In the genomic region with DNA sequence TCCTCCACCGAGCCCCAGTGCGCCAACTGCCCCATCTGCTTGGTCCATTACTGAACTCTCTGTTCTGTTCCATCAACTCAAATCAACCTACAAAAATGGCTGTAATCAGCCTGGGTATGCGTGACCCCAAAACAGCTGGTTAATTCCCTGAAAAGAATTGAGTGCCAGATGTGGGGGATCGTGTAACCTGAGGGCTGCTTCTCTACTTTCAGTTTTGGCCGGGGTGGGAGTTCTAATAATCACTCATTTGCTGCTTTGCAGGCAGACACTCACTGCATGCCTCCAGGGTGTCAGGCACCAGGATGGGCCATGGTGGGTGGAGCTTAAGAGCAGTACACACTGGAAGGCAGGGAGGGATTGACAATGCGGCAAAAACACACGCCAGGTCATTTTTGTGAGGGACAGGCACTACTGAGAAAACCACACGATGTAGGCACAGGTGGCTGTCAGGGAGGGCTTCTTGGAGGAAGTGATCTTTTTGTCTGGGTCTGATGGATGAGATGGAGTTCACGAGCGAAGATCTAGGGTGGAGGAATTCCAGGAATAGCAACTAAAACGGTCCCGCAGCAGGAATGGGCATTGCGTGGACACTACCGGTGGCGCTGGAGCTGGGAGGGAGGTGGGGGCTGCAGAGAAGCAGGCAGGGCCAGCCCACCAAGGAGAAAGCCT, we compare ENCODE assay signal across 25 cellular contexts. TPM values are rescaled to one million over a fixed set of nuclear protein-coding genes. Genes with fewer than 3 reads are reported as not detected.
"Had no signal": no experiment of that assay in that cellular context is flagged by ENCODE, and none has a peak within 500 bp of the region (broad histone marks: within the 10 kb centered on the region; RNA-seq: fewer than 3 reads in every experiment).

No MANE protein-coding gene starts in this region.

- H3K4me1 ChIP-seq: Peyer's patch had no signal

- H3K9me3 ChIP-seq: Peyer's patch had no signal

- H3K4me3 Mint-ChIP-seq: activated CD4-positive, alpha-beta memory T cell treated with anti-CD3 and anti-CD28 coated beads, Interleukin-2, amount 10 ng/mL, durations not matched to agents 7 days and 5 days; activated CD4-positive, alpha-beta T cell treated with anti-CD3 and anti-CD28 coated beads for 36 hours; activated naive CD8-positive, alpha-beta T cell; activated T-cell treated with anti-CD3 and anti-CD28 coated beads, Interleukin-2, amount 50 U/mL, for 72 hours; T-helper 2 cell treated with Interferon-gamma antibody and Interleukin-4, amounts not matched to agents 5 μg/mL and 100 μg/mL, for 36 hours had no signal

- H3K4me3 ChIP-seq: Peyer's patch had no signal

- H3K27ac ChIP-seq: Peyer's patch, WERI-Rb-1 had no signal

- ATAC-seq: activated CD4-positive, alpha-beta T cell treated with anti-CD3 and anti-CD28 coated beads for 36 hours; activated T-cell treated with anti-CD3 and anti-CD28 coated beads, Interleukin-2, amount 50 U/mL, for 72 hours had no signal

- H3K36me3 Mint-ChIP-seq: activated naive CD8-positive, alpha-beta T cell had no signal

- H3K36me3 ChIP-seq: Peyer's patch, WERI-Rb-1 had no signal

- H3K9me3 Mint-ChIP-seq: activated CD4-positive, alpha-beta memory T cell treated with anti-CD3 and anti-CD28 coated beads, Interleukin-2, amount 10 ng/mL, durations not matched to agents 7 days and 5 days; activated T-cell treated with anti-CD3 and anti-CD28 coated beads, Interleukin-2, amount 50 U/mL, for 72 hours; activated T-helper 2 cell treated with anti-CD3 and anti-CD28 coated beads, Interferon-gamma antibody, Interleukin-2, Interleukin-4, amounts not matched to agents 10 μg/mL and 5 μg/mL and 100 μg/mL, durations not matched to agents 14 hours and 24 hours and 36 hours; T-helper 2 cell treated with Interferon-gamma antibody and Interleukin-4, amounts not matched to agents 5 μg/mL and 100 μg/mL, for 36 hours had no signal

- H3K4me1 Mint-ChIP-seq: activated CD4-positive, alpha-beta memory T cell treated with anti-CD3 and anti-CD28 coated beads, Interleukin-2, amount 10 ng/mL, durations not matched to agents 7 days and 5 days; activated CD4-positive, alpha-beta T cell treated with anti-CD3 and anti-CD28 coated beads for 36 hours had no signal

- H3K27me3 ChIP-seq: Peyer's patch had no signal

- DNase-seq: activated CD4-positive, alpha-beta memory T cell treated with anti-CD3 and anti-CD28 coated beads, Interleukin-2, amount 10 ng/mL, durations not matched to agents 7 days and 5 days; activated CD4-positive, alpha-beta T cell treated with anti-CD3 and anti-CD28 coated beads for 36 hours; activated CD4-positive, alpha-beta T cell treated with anti-CD3 and anti-CD28 coated beads, Interleukin-2, amount 50 U/mL, for 1 hour; activated gamma-delta T cell treated with Interleukin-2 at 50 U/mL for 16 hours; activated T-cell treated with anti-CD3 and anti-CD28 coated beads, Interleukin-2, amount 50 U/mL, for 72 hours; cerebellar nuclear complex; KG1; NCI-H1092 treated with DMSO at 0.1 percent for 48 hours; NCI-H1417 treated with DMSO at 0.1 percent for 48 hours; NCI-H1694 treated with DMSO at 0.1 percent for 48 hours; NCI-H2029 treated with DMSO at 0.1 percent for 48 hours; NCI-H510A; NCI-H526 treated with DMSO at 0.1 percent for 48 hours; Peyer's patch; T-helper 1 cell; WERI-Rb-1 had no signal

- H3K27me3 Mint-ChIP-seq: activated CD4-positive, alpha-beta memory T cell treated with anti-CD3 and anti-CD28 coated beads, Interleukin-2, amount 10 ng/mL, durations not matched to agents 7 days and 5 days had no signal

- H3K27ac Mint-ChIP-seq: activated CD4-positive, alpha-beta memory T cell treated with anti-CD3 and anti-CD28 coated beads, Interleukin-2, amount 10 ng/mL, durations not matched to agents 7 days and 5 days; activated CD4-positive, alpha-beta T cell treated with anti-CD3 and anti-CD28 coated beads for 36 hours; activated naive CD8-positive, alpha-beta T cell; activated T-cell treated with anti-CD3 and anti-CD28 coated beads, Interleukin-2, amount 50 U/mL, for 72 hours; activated T-helper 2 cell treated with anti-CD3 and anti-CD28 coated beads, Interferon-gamma antibody, Interleukin-2, Interleukin-4, amounts not matched to agents 10 μg/mL and 5 μg/mL and 100 μg/mL, durations not matched to agents 14 hours and 24 hours and 36 hours; T-helper 2 cell treated with Interferon-gamma antibody and Interleukin-4, amounts not matched to agents 5 μg/mL and 100 μg/mL, for 36 hours had no signal

RNA-seq across cellular contexts. Expression of gene SSTR5, which starts 30.3 kb away (rescaled TPM):
- total RNA-seq: activated CD4-positive, alpha-beta memory T cell treated with anti-CD3 and anti-CD28 coated beads, Interleukin-2, amount 10 ng/mL, durations not matched to agents 7 days and 5 days; activated CD4-positive, alpha-beta T cell treated with anti-CD3 and anti-CD28 coated beads for 36 hours; activated CD8-positive, alpha-beta memory T cell treated with anti-CD3 and anti-CD28 coated beads for 36 hours; activated T-cell treated with anti-CD3 and anti-CD28 coated beads, Interleukin-2, amount 50 U/mL, for 72 hours; activated T-helper 2 cell treated with anti-CD3 and anti-CD28 coated beads, Interferon-gamma antibody, Interleukin-2, Interleukin-4, amounts not matched to agents 10 μg/mL and 5 μg/mL and 100 μg/mL, durations not matched to agents 14 hours and 24 hours and 36 hours; M059J; SK-MEL-5 had no signal

RNA-seq across cellular contexts. Expression of gene C1QTNF8, which starts 53.8 kb away (rescaled TPM):
- total RNA-seq: activated CD4-positive, alpha-beta memory T cell treated with anti-CD3 and anti-CD28 coated beads, Interleukin-2, amount 10 ng/mL, durations not matched to agents 7 days and 5 days; activated CD4-positive, alpha-beta T cell treated with anti-CD3 and anti-CD28 coated beads for 36 hours; activated CD8-positive, alpha-beta memory T cell treated with anti-CD3 and anti-CD28 coated beads for 36 hours; activated T-cell treated with anti-CD3 and anti-CD28 coated beads, Interleukin-2, amount 50 U/mL, for 72 hours; activated T-helper 2 cell treated with anti-CD3 and anti-CD28 coated beads, Interferon-gamma antibody, Interleukin-2, Interleukin-4, amounts not matched to agents 10 μg/mL and 5 μg/mL and 100 μg/mL, durations not matched to agents 14 hours and 24 hours and 36 hours; cardiac septum; LHCN-M2; M059J; Peyer's patch; SK-MEL-5 had no signal
- polyA plus RNA-seq: adipose tissue had no signal
